19 cellular contexts compared by ENCODE assay signal in the genomic region with DNA sequence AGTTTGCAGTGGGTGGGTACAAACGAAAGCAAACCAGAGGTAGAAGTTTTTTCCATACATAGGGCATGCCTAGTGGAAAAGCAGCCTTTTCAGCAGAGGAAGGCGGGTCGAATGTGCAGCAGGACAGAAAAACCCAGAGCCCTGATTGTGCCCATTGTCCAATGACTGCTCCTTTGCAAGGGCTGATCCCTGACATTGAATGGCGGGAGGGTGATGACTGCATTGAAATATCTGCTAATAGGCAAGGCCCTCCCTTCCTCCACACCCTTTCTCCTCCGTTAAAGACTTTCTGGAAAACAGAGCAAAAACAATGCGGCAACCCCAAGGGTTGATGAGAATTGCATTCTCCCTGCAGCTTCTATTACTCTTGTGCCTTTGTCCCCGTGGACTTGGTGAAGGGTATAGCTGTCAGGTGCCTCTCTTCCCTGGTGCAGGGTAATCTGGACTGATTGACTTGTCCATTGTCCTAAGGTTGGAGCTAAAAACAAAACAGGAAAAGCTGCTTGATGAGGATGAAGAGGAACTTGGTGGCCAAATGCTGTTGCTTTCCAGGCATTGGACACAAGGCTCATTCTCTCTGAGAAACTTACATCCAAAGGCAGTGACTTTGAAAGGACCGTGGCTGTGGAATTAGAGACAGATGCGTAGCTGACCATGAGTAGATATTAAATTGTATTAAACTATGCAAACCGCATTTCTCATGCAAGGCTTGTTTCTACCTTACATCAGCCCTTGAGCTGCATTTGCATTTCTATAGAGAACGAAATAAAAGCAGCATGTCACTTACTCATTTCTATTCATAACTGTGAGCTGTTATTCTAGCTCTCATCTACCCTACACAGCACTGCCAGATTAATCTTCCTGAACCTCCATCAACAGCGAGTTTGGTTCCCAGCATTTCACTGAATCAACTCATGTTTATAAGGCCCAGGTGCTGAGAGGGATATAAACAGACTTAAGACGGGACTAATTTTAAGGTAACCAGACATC.
DNase-seq lines count a peak whose midpoint lies in the region; ATAC-seq, FAIRE-seq and TF ChIP-seq lines count a peak whose summit lies in the region.
"Had no signal": no experiment of that assay in that cellular context is flagged by ENCODE, and none has a peak within 500 bp of the region (broad histone marks: within the 10 kb centered on the region; RNA-seq: fewer than 3 reads in every experiment).

No MANE protein-coding gene starts in this region.

- TF ChIP-seq CTCF in A673 (conservative IDR thresholded peaks at IDR 0.05; ENCODE audit: low read depth, low read length) (no peak), GM23338 (conservative IDR thresholded peaks at IDR 0.05; ENCODE audit: low read depth in 2 of 2) (no peak), bronchial epithelial cell (IDR thresholded peaks at IDR 0.05; ENCODE audit: insufficient read depth, low read length, severe bottlenecking) (no peak), neural crest cell (conservative IDR thresholded peaks at IDR 0.05) (no peak), type B pancreatic cell (conservative IDR thresholded peaks at IDR 0.05) (no peak)

- ATAC-seq in GM23338, result peak; percentile 54; the same call in 2 of the 3 replicates
- no peak for ATAC-seq in T-helper 17 cell
- ATAC-seq in HG03045 (IDR thresholded peaks at IDR 0.05; ENCODE audit: unreplicated experiment), result no peak
- ATAC-seq: Panc1 had no signal

- peak; percentile 23 for FAIRE-seq in bronchial epithelial cell (lab: Jason Lieb, UNC)

- H3K36me3 Mint-ChIP-seq in GM23338 (ENCODE audit: low read depth) (peaks cover 7% of the 10 kb centered on the region), neural crest cell (ENCODE audit: low read depth) (no peaks in the 10 kb centered on the region), T-helper 17 cell (ENCODE audit: low read depth) (no peaks in the 10 kb centered on the region), type B pancreatic cell (peaks cover 10% of the 10 kb centered on the region)
- H3K36me3 Mint-ChIP-seq: CD4-positive, CD25-positive, alpha-beta regulatory T cell had no signal

- H3K27ac Mint-ChIP-seq in GM23338, result no peak overlapping the region
- H3K27ac Mint-ChIP-seq in neural crest cell (ENCODE audit: unreplicated experiment), result no peak overlapping the region
- no peak overlapping the region for H3K27ac Mint-ChIP-seq in T-helper 17 cell
- no peak overlapping the region for H3K27ac Mint-ChIP-seq in type B pancreatic cell
- H3K27ac Mint-ChIP-seq: B cell; CD4-positive, CD25-positive, alpha-beta regulatory T cell had no signal

- no peaks in the 10 kb centered on the region for H3K36me3 ChIP-seq in A673 (ENCODE audit: insufficient read depth, low read length, poor library complexity, severe bottlenecking)
- H3K36me3 ChIP-seq in GM23338 (ENCODE audit: insufficient read depth), result no peaks in the 10 kb centered on the region
- peaks cover 5% of the 10 kb centered on the region for H3K36me3 ChIP-seq in bronchial epithelial cell (ENCODE audit: control insufficient read depth, insufficient read depth, low read length)

- no peaks in the 10 kb centered on the region for H3K9me2 ChIP-seq in GM23338 (ENCODE audit: insufficient read depth)
- H3K9me2 ChIP-seq: SK-N-SH had no signal

- H3F3A ChIP-seq in GM23338 (replicated peaks; ENCODE audit: low read depth), result no peaks in the 10 kb centered on the region

- H3K27ac ChIP-seq in A673 (ENCODE audit: low read depth, low read length, poor library complexity, severe bottlenecking) (no peak overlapping the region), GM23338 (ENCODE audit: low read depth) (no peak overlapping the region; the same call in 1 of the 2 replicates)

- no peaks in the 10 kb centered on the region for H3K9me3 ChIP-seq in A673 (ENCODE audit: low read depth, low read length, poor library complexity, severe bottlenecking)
- H3K9me3 ChIP-seq in T-helper 17 cell (ENCODE audit: control insufficient read depth, low read length, poor library complexity, severe bottlenecking), result no peaks in the 10 kb centered on the region
- H3K9me3 ChIP-seq: Caco-2, SK-N-SH had no signal

- CTCF ChIA-PET in A673 (lab: Charles Lee), result no interaction called here

- H3K27me3 Mint-ChIP-seq in GM23338 (ENCODE audit: insufficient read depth, low read depth, poor library complexity), result peaks cover 6% of the 10 kb centered on the region
- H3K27me3 Mint-ChIP-seq in neural crest cell (ENCODE audit: low read depth), result no peaks in the 10 kb centered on the region
- H3K27me3 Mint-ChIP-seq in T-helper 17 cell, result peaks cover 15% of the 10 kb centered on the region
- H3K27me3 Mint-ChIP-seq in type B pancreatic cell, result no peaks in the 10 kb centered on the region
- H3K27me3 Mint-ChIP-seq: CD4-positive, CD25-positive, alpha-beta regulatory T cell had no signal

- intact Hi-C loops in A673 (cut with micrococcal nuclease; ENCODE audit: unreplicated experiment), result no loop called here

- 0 out of 2 replicates have a peak overlapping the region, but pooled peaks have one; percentile 15 for H3K4me2 ChIP-seq in GM23338
- H3K4me2 ChIP-seq: SK-N-SH had no signal

- H3K79me2 ChIP-seq in GM23338 (replicated peaks; ENCODE audit: insufficient read depth), result no peaks in the 10 kb centered on the region

- H3K27me3 ChIP-seq in A673 (replicated peaks; ENCODE audit: insufficient read depth, low read depth, low read length, poor library complexity), result no peaks in the 10 kb centered on the region
- H3K27me3 ChIP-seq in GM23338 (ENCODE audit: insufficient read depth), result no peaks in the 10 kb centered on the region
- H3K27me3 ChIP-seq in bronchial epithelial cell (ENCODE audit: control insufficient read depth, insufficient read depth, low read length), result no peaks in the 10 kb centered on the region

- DNase-seq in A673 (ENCODE audit: low spot score) (peak; percentile 34), GM23338 (ENCODE audit: low spot score) (no peak), bronchial epithelial cell (ENCODE audit: low read depth) (no peak), neural crest cell (ENCODE audit: low read depth, low spot score) (peak; percentile 13), T-helper 17 cell (no peak), type B pancreatic cell (ENCODE audit: extremely low spot score, unreplicated experiment) (no peak)
- no peak for DNase-seq in activated CD4-positive, alpha-beta T cell treated with anti-CD3 and anti-CD28 coated beads, Interleukin-2, amount 50 U/mL, for 48 hours
- DNase-seq: Caco-2; CD4-positive, CD25-positive, alpha-beta regulatory T cell; DMS53; HCEC 1CT; MV-4-11; NCI-H1417 treated with DMSO at 0.1 percent for 48 hours; NCI-H1930; NCI-H2227 treated with DMSO at 0.1 percent for 48 hours; SK-N-SH had no signal

- H3K9me3 Mint-ChIP-seq in GM23338 (no peaks in the 10 kb centered on the region), neural crest cell (peaks cover 6% of the 10 kb centered on the region), type B pancreatic cell (no peaks in the 10 kb centered on the region)

- H3K4me1 ChIP-seq in A673 (ENCODE audit: insufficient read depth, low read length, poor library complexity, severe bottlenecking) (peaks cover 9% of the 10 kb centered on the region), GM23338 (ENCODE audit: insufficient read depth) (peaks cover 17% of the 10 kb centered on the region)
- H3K4me1 ChIP-seq: Caco-2 had no signal

- H3K4me3 Mint-ChIP-seq in GM23338 (no peak overlapping the region), neural crest cell (no peak overlapping the region), T-helper 17 cell (no peak overlapping the region), type B pancreatic cell (no peak overlapping the region)
- H3K4me3 Mint-ChIP-seq: B cell; CD4-positive, CD25-positive, alpha-beta regulatory T cell had no signal

- H4K20me1 ChIP-seq in GM23338 (replicated peaks; ENCODE audit: insufficient read depth), result no peaks in the 10 kb centered on the region

- H3K4me3 ChIP-seq in A673 (ENCODE audit: low read depth, low read length, poor library complexity, severe bottlenecking), result no peak overlapping the region
- no peak overlapping the region for H3K4me3 ChIP-seq in GM23338
- H3K4me3 ChIP-seq in bronchial epithelial cell (ENCODE audit: low read depth, low read length), result no peak overlapping the region

- BruUV-seq in A673 (replicated peaks; lab: Mats Ljungman, UMichigan), result no TSS peak

- H2AFZ ChIP-seq in GM23338, result no peak overlapping the region

- POLR2A ChIA-PET in A673 (lab: Charles Lee; ENCODE audit: low non-redundant PET), result interaction anchor here (0.6 to 0.7 kb wide), 3 partner anchors 24 to 240 kb away, joined by 3 to 6 read pairs (median 3); no protein-coding TSS in a partner anchor

- H3K4me1 Mint-ChIP-seq in GM23338 (peaks cover 6% of the 10 kb centered on the region), neural crest cell (peaks cover 10% of the 10 kb centered on the region), T-helper 17 cell (no peaks in the 10 kb centered on the region), type B pancreatic cell (ENCODE audit: unreplicated experiment) (no peaks in the 10 kb centered on the region)
- H3K4me1 Mint-ChIP-seq: B cell; CD4-positive, CD25-positive, alpha-beta regulatory T cell had no signal

TF ChIP-seq in GM23338, 12 proteins besides CTCF, POLR2A, EP300 and RAD21 (continues in another document):
- no peak for TF ChIP-seq ZNF114 (CRISPR knock-in tag; IDR thresholded peaks at IDR 0.05)
- TF ChIP-seq ZNF331 (CRISPR knock-in tag; IDR thresholded peaks at IDR 0.05; ENCODE audit: low read depth), result no peak
- TF ChIP-seq EZH2phosphoT487 (IDR thresholded peaks at IDR 0.05; ENCODE audit: unreplicated experiment), result no peak
- no peak for TF ChIP-seq STAT1 (IDR thresholded peaks at IDR 0.05; ENCODE audit: unreplicated experiment)

Comparison
In these comparisons a context has a peak if more than half of its experiments do, and no peak if none do; other contexts are left out.
1. DNase-seq: peak in A673 (single experiment) and neural crest cell (single experiment); none in GM23338 (single experiment), bronchial epithelial cell (single experiment), T-helper 17 cell (0 of 3), type B pancreatic cell (single experiment) and activated CD4-positive, alpha-beta T cell treated with anti-CD3 and anti-CD28 coated beads, Interleukin-2, amount 50 U/mL, for 48 hours (0 of 2).